ENCODE assay signal across 8 cellular contexts in genomic region chr16:14975418-14976194, GRCh38. TPM values are rescaled to one million over a fixed set of nuclear protein-coding genes. Genes with fewer than 3 reads are reported as not detected.
DNase-seq lines count a peak whose midpoint lies in the region; ATAC-seq and TF ChIP-seq lines count a peak whose summit lies in the region.
"Not testable (repeated sequence)": the region's sequence is repeated elsewhere in the genome, so short reads cannot be mapped to it uniquely, and the experiment has no call there.

No MANE protein-coding gene starts in this region.

- peaks cover 49% of the 10 kb centered on the region for H3K79me2 ChIP-seq in PC-9 (ENCODE audit: low read depth)

- not testable (repeated sequence) for H3K27me3 ChIP-seq in PC-9 (ENCODE audit: insufficient read depth, low read depth); layer of hippocampus (ENCODE audit: control insufficient read depth, insufficient read depth, low read length); sigmoid colon; thoracic aorta (replicated peaks; ENCODE audit: insufficient read depth)

- H4K20me1 ChIP-seq in PC-9 (ENCODE audit: insufficient read depth): not testable (repeated sequence)

- H3K4me2 ChIP-seq in PC-9: peak overlapping the region; percentile 84

- TF ChIP-seq EP300 in sigmoid colon (IDR thresholded peaks at IDR 0.05): not testable (repeated sequence)

- peak in 1 of 2 experiments; percentile 29 for DNase-seq in PC-9
- DNase-seq in activated T-cell treated with anti-CD3 and anti-CD28 coated beads for 1 hour (ENCODE audit: low read depth): peak; percentile 44
- DNase-seq in ecto neural progenitor cell (ENCODE audit: low spot score): peak; percentile 68
- DNase-seq in sigmoid colon: peak; percentile 70
- not testable (repeated sequence) for DNase-seq in thoracic aorta (ENCODE audit: low spot score)

- not testable (repeated sequence) for H3F3A ChIP-seq in PC-9 (ENCODE audit: insufficient read depth, low read depth)

- intact Hi-C loops in PC-9 (cut with micrococcal nuclease; ENCODE audit: unreplicated experiment); sigmoid colon (cut with DNase I): not testable (repeated sequence)

- POLR2A ChIA-PET in PC-9 (lab: Charles Lee; ENCODE audit: unreplicated experiment): not testable (repeated sequence)

- not testable (repeated sequence) for TF ChIP-seq POLR2A in sigmoid colon (IDR thresholded peaks at IDR 0.05)

- not testable (repeated sequence) for H3K4me1 ChIP-seq in PC-9 (replicated peaks; ENCODE audit: insufficient read depth)
- H3K4me1 ChIP-seq in sigmoid colon (peaks cover 0 to 23% (median 13%) of the 10 kb centered on the region in 4 donors), thoracic aorta (ENCODE audit: control insufficient read depth in 1 of 2, low read depth in 2 of 2) (peaks cover 21 to 31% of the 10 kb centered on the region in 2 donors)

- peak overlapping the region; percentile 65 for H2AFZ ChIP-seq in PC-9

- TSS peak; percentile 34 for BruUV-seq in PC-9 (replicated peaks; lab: Mats Ljungman, UMichigan)

- not testable (repeated sequence) for H3K36me3 ChIP-seq in PC-9 (ENCODE audit: low read depth); sigmoid colon; thoracic aorta

- H3K27ac ChIP-seq in PC-9: peak overlapping the region; percentile 57
- peak overlapping the region; percentile 73 for H3K27ac ChIP-seq in layer of hippocampus (ENCODE audit: low read depth, low read length)
- H3K27ac ChIP-seq in sigmoid colon: peak overlapping the region; percentile 84 to 95 (median 90)
- peak overlapping the region; percentile 88 to 94 for H3K27ac ChIP-seq in thoracic aorta

- peak; percentile 5 for ATAC-seq in HG03097 (IDR thresholded peaks at IDR 0.05; ENCODE audit: low FRiP score, unreplicated experiment)
- ATAC-seq in thoracic aorta (ENCODE audit: insufficient number of reproducible peaks, low FRiP score, low read depth): peak; percentile 0

- not testable (repeated sequence) for TF ChIP-seq CTCF in PC-9 (conservative IDR thresholded peaks at IDR 0.05)
- peak in 3 of 4 experiments; percentile 23 to 47 (median 29) for TF ChIP-seq CTCF in sigmoid colon (IDR thresholded peaks at IDR 0.05)
- peak; percentile 53 for TF ChIP-seq CTCF in thoracic aorta (IDR thresholded peaks at IDR 0.05)

- not testable (repeated sequence) for H3K9me3 ChIP-seq in PC-9 (ENCODE audit: insufficient read depth, low read depth); sigmoid colon; thoracic aorta

- H3K4me3 ChIP-seq in GM08714 (ENCODE audit: low read length): peak overlapping the region; percentile 70
- peak overlapping the region; percentile 92 for H3K4me3 ChIP-seq in PC-9
- peak overlapping the region; percentile 60 to 87 (median 74) for H3K4me3 ChIP-seq in sigmoid colon
- peak overlapping the region; percentile 96 for H3K4me3 ChIP-seq in thoracic aorta

- not testable (repeated sequence) for H3K9me2 ChIP-seq in PC-9 (ENCODE audit: insufficient read depth)

- CTCF ChIA-PET in PC-9 (lab: Charles Lee): not testable (repeated sequence)

- 1 to 3% methylated on average over 47 of the region's 47 CpGs for WGBS in sigmoid colon, 2 donors

RNA-seq across cellular contexts. Expression of gene PDXDC1, which starts 0.8 kb away (rescaled TPM):
- total RNA-seq in PC-9 (2021) (93.5 and 120 TPM in 2 replicates), sigmoid colon (10 to 100 TPM; 46.4 to 57.3 (median 52.2) TPM), thoracic aorta (10 to 100 TPM; 79.1 to 97.4 TPM)
- 100 to 1,000 TPM in 1 of 3 donors, 10 to 100 TPM in 2; 94.3 to 112 (median 99.6) TPM for polyA plus RNA-seq in sigmoid colon

RNA-seq across cellular contexts. Expression of gene NPIPA1, which starts 38.4 kb away (rescaled TPM):
- total RNA-seq in PC-9 (2021): 84.5 and 109 TPM in 2 replicates
- total RNA-seq in sigmoid colon: 100 to 1,000 TPM in 1 of 4 donors, 10 to 100 TPM in 3; 36.0 to 152 (median 62.9) TPM
- 10 to 100 TPM in 2 of 3 donors, 1 to 10 TPM in 1; 8.1 to 51.4 (median 17.4) TPM for polyA plus RNA-seq in sigmoid colon
- total RNA-seq in thoracic aorta: 100 to 1,000 TPM; 101 to 165 TPM
